Comparison of ENCODE assay signal across 2 cellular contexts in the genomic region with DNA sequence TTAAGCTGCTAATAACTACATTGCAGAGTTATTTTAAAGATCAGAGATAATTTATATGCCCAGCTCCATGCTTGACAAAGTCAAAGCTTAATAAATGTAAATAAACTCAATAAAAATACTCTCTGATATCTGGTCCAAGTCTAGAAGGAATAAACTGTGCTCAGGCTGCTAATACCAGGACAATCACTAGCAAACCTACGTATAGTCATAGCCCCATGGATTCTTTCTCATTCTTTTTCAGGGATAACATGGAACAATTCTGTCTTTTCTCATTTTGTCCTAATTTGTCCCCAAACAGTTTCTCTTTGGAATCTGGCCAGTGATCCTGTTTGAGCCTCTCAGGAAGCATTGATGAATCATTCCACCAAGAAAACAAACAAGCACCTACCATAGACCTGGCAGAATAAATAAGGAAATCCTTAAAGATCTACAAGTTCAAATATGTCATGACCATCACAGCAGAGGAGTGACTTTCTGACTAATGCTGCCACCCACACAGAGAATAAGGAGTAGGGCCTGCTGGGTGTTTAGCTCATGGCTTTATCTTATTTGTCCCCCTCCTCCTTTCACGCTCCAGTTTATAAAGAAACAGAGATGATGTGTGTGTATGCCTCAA.
TF ChIP-seq lines count a peak whose summit lies in the region.

No MANE protein-coding gene starts in this region.

TF ChIP-seq in A549, 52 proteins besides CTCF, POLR2A, EP300 and RAD21 (continues in another document):
- no peak for TF ChIP-seq RARB (CRISPR knock-in tag; IDR thresholded peaks at IDR 0.05)
- TF ChIP-seq FOXS1 (CRISPR knock-in tag; IDR thresholded peaks at IDR 0.05): no peak
- no peak for TF ChIP-seq TFCP2L1 (CRISPR knock-in tag; IDR thresholded peaks at IDR 0.05)
- TF ChIP-seq, protein P1, sequence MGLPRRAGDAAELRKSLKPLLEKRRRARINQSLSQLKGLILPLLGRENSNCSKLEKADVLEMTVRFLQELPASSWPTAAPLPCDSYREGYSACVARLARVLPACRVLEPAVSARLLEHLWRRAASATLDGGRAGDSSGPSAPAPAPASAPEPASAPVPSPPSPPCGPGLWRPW (IDR thresholded peaks at IDR 0.05): no peak
- no peak for TF ChIP-seq HOXA7 (CRISPR knock-in tag; IDR thresholded peaks at IDR 0.05)
- TF ChIP-seq, protein P2, sequence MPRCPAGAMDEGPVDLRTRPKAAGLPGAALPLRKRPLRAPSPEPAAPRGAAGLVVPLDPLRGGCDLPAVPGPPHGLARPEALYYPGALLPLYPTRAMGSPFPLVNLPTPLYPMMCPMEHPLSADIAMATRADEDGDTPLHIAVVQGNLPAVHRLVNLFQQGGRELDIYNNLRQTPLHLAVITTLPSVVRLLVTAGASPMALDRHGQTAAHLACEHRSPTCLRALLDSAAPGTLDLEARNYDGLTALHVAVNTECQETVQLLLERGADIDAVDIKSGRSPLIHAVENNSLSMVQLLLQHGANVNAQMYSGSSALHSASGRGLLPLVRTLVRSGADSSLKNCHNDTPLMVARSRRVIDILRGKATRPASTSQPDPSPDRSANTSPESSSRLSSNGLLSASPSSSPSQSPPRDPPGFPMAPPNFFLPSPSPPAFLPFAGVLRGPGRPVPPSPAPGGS (IDR thresholded peaks at IDR 0.05): no peak
- TF ChIP-seq CHD4 (IDR thresholded peaks at IDR 0.05; ENCODE audit: borderline replicate concordance): no peak
- TF ChIP-seq SREBF2 (IDR thresholded peaks at IDR 0.05): no peak
- TF ChIP-seq POLR2AphosphoS2 (conservative IDR thresholded peaks at IDR 0.05; ENCODE audit: low read length): no peak
- TF ChIP-seq, protein P3, sequence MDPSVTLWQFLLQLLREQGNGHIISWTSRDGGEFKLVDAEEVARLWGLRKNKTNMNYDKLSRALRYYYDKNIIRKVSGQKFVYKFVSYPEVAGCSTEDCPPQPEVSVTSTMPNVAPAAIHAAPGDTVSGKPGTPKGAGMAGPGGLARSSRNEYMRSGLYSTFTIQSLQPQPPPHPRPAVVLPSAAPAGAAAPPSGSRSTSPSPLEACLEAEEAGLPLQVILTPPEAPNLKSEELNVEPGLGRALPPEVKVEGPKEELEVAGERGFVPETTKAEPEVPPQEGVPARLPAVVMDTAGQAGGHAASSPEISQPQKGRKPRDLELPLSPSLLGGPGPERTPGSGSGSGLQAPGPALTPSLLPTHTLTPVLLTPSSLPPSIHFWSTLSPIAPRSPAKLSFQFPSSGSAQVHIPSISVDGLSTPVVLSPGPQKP (IDR thresholded peaks at IDR 0.05; ENCODE audit: low read depth, low read length): no peak
- TF ChIP-seq CHD2 (IDR thresholded peaks at IDR 0.05; ENCODE audit: low read length, partially characterized antibody): no peak
- TF ChIP-seq RFX5 (IDR thresholded peaks at IDR 0.05): no peak
- TF ChIP-seq, protein P4, sequence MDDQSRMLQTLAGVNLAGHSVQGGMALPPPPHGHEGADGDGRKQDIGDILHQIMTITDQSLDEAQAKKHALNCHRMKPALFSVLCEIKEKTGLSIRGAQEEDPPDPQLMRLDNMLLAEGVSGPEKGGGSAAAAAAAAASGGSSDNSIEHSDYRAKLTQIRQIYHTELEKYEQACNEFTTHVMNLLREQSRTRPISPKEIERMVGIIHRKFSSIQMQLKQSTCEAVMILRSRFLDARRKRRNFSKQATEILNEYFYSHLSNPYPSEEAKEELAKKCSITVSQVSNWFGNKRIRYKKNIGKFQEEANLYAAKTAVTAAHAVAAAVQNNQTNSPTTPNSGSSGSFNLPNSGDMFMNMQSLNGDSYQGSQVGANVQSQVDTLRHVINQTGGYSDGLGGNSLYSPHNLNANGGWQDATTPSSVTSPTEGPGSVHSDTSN (IDR thresholded peaks at IDR 0.05): no peak
- no peak for TF ChIP-seq MAZ (IDR thresholded peaks at IDR 0.05; ENCODE audit: borderline replicate concordance, low read depth, low read length)
- TF ChIP-seq, protein P5, sequence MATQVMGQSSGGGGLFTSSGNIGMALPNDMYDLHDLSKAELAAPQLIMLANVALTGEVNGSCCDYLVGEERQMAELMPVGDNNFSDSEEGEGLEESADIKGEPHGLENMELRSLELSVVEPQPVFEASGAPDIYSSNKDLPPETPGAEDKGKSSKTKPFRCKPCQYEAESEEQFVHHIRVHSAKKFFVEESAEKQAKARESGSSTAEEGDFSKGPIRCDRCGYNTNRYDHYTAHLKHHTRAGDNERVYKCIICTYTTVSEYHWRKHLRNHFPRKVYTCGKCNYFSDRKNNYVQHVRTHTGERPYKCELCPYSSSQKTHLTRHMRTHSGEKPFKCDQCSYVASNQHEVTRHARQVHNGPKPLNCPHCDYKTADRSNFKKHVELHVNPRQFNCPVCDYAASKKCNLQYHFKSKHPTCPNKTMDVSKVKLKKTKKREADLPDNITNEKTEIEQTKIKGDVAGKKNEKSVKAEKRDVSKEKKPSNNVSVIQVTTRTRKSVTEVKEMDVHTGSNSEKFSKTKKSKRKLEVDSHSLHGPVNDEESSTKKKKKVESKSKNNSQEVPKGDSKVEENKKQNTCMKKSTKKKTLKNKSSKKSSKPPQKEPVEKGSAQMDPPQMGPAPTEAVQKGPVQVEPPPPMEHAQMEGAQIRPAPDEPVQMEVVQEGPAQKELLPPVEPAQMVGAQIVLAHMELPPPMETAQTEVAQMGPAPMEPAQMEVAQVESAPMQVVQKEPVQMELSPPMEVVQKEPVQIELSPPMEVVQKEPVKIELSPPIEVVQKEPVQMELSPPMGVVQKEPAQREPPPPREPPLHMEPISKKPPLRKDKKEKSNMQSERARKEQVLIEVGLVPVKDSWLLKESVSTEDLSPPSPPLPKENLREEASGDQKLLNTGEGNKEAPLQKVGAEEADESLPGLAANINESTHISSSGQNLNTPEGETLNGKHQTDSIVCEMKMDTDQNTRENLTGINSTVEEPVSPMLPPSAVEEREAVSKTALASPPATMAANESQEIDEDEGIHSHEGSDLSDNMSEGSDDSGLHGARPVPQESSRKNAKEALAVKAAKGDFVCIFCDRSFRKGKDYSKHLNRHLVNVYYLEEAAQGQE (IDR thresholded peaks at IDR 0.05): no peak
- 0 out of 3 replicates have a peak, but pooled peaks have one; percentile 28 for TF ChIP-seq SMC3 (IDR thresholded peaks at IDR 0.05)
- TF ChIP-seq EHMT2 (IDR thresholded peaks at IDR 0.05; ENCODE audit: low read depth): no peak
- TF ChIP-seq ZNF302 (CRISPR knock-in tag; IDR thresholded peaks at IDR 0.05): no peak
- no peak for TF ChIP-seq ZSCAN20 (CRISPR knock-in tag; IDR thresholded peaks at IDR 0.05)
- TF ChIP-seq CBX8 (IDR thresholded peaks at IDR 0.05): no peak
- no peak for TF ChIP-seq HEYL (CRISPR knock-in tag; IDR thresholded peaks at IDR 0.05)
- no peak for TF ChIP-seq RNF2 (IDR thresholded peaks at IDR 0.05; ENCODE audit: borderline replicate concordance, low read depth)
- TF ChIP-seq MAFK (IDR thresholded peaks at IDR 0.05; ENCODE audit: partially characterized antibody): no peak
- TF ChIP-seq, protein P6, sequence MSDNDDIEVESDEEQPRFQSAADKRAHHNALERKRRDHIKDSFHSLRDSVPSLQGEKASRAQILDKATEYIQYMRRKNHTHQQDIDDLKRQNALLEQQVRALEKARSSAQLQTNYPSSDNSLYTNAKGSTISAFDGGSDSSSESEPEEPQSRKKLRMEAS (IDR thresholded peaks at IDR 0.05): peak; percentile 34; the same call in 1 of the 2 replicates
- TF ChIP-seq JUN (IDR thresholded peaks at IDR 0.05): peak; percentile 77 to 94; a peak in 3 of 5 replicates

TF ChIP-seq in K562, 482 proteins besides CTCF, POLR2A, EP300 and RAD21 (continues in another document):
- TF ChIP-seq MEF2A (IDR thresholded peaks at IDR 0.05; ENCODE audit: control insufficient read depth, low read depth, low read length) (no peak), DMBX1 (CRISPR knock-in tag; IDR thresholded peaks at IDR 0.05; ENCODE audit: borderline replicate concordance) (no peak), MAZ (CRISPR knock-in tag; conservative IDR thresholded peaks at IDR 0.05 in 1 of 2, IDR thresholded peaks at IDR 0.05 in 1 of 2) (no peak), ZNF146 (CRISPR knock-in tag; IDR thresholded peaks at IDR 0.05; ENCODE audit: unreplicated experiment) (no peak), HLTF (IDR thresholded peaks at IDR 0.05) (no peak), GATAD2A (IDR thresholded peaks at IDR 0.05) (no peak), HOXB6 (CRISPR knock-in tag; IDR thresholded peaks at IDR 0.05; ENCODE audit: borderline replicate concordance) (no peak), JUND (IDR thresholded peaks at IDR 0.05; ENCODE audit: borderline replicate concordance, low read depth, low read length) (peak; percentile 12; the same call in 1 of the 2 replicates), JUND (tag; IDR thresholded peaks at IDR 0.05; ENCODE audit: borderline replicate concordance, low read depth, low read length) (no peak), FOSL1 (tag; conservative IDR thresholded peaks at IDR 0.05) (peak; percentile 65), EGR1 (conservative IDR thresholded peaks at IDR 0.05) (peak; percentile 84), HNRNPH1 (optimal IDR thresholded peaks at IDR 0.05; ENCODE audit: low read depth, low read length) (no peak), KAT7 (CRISPR knock-in tag; IDR thresholded peaks at IDR 0.05; ENCODE audit: borderline replicate concordance) (no peak), NCOA6 (IDR thresholded peaks at IDR 0.05) (no peak), ADNP (tag; IDR thresholded peaks at IDR 0.05) (no peak)
- TF ChIP-seq, protein P7, sequence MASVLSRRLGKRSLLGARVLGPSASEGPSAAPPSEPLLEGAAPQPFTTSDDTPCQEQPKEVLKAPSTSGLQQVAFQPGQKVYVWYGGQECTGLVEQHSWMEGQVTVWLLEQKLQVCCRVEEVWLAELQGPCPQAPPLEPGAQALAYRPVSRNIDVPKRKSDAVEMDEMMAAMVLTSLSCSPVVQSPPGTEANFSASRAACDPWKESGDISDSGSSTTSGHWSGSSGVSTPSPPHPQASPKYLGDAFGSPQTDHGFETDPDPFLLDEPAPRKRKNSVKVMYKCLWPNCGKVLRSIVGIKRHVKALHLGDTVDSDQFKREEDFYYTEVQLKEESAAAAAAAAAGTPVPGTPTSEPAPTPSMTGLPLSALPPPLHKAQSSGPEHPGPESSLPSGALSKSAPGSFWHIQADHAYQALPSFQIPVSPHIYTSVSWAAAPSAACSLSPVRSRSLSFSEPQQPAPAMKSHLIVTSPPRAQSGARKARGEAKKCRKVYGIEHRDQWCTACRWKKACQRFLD (CRISPR knock-in tag; IDR thresholded peaks at IDR 0.05): no peak
- TF ChIP-seq, protein P8, sequence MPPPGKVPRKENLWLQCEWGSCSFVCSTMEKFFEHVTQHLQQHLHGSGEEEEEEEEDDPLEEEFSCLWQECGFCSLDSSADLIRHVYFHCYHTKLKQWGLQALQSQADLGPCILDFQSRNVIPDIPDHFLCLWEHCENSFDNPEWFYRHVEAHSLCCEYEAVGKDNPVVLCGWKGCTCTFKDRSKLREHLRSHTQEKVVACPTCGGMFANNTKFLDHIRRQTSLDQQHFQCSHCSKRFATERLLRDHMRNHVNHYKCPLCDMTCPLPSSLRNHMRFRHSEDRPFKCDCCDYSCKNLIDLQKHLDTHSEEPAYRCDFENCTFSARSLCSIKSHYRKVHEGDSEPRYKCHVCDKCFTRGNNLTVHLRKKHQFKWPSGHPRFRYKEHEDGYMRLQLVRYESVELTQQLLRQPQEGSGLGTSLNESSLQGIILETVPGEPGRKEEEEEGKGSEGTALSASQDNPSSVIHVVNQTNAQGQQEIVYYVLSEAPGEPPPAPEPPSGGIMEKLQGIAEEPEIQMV (tag; conservative IDR thresholded peaks at IDR 0.05; ENCODE audit: low read depth): no peak
- TF ChIP-seq, protein P9, sequence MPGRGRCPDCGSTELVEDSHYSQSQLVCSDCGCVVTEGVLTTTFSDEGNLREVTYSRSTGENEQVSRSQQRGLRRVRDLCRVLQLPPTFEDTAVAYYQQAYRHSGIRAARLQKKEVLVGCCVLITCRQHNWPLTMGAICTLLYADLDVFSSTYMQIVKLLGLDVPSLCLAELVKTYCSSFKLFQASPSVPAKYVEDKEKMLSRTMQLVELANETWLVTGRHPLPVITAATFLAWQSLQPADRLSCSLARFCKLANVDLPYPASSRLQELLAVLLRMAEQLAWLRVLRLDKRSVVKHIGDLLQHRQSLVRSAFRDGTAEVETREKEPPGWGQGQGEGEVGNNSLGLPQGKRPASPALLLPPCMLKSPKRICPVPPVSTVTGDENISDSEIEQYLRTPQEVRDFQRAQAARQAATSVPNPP (IDR thresholded peaks at IDR 0.05; ENCODE audit: borderline replicate concordance, insufficient read depth, insufficient read length): no peak
- TF ChIP-seq, protein P10, sequence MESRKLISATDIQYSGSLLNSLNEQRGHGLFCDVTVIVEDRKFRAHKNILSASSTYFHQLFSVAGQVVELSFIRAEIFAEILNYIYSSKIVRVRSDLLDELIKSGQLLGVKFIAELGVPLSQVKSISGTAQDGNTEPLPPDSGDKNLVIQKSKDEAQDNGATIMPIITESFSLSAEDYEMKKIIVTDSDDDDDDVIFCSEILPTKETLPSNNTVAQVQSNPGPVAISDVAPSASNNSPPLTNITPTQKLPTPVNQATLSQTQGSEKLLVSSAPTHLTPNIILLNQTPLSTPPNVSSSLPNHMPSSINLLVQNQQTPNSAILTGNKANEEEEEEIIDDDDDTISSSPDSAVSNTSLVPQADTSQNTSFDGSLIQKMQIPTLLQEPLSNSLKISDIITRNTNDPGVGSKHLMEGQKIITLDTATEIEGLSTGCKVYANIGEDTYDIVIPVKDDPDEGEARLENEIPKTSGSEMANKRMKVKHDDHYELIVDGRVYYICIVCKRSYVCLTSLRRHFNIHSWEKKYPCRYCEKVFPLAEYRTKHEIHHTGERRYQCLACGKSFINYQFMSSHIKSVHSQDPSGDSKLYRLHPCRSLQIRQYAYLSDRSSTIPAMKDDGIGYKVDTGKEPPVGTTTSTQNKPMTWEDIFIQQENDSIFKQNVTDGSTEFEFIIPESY (CRISPR knock-in tag; IDR thresholded peaks at IDR 0.05): no peak
- TF ChIP-seq, protein P11, sequence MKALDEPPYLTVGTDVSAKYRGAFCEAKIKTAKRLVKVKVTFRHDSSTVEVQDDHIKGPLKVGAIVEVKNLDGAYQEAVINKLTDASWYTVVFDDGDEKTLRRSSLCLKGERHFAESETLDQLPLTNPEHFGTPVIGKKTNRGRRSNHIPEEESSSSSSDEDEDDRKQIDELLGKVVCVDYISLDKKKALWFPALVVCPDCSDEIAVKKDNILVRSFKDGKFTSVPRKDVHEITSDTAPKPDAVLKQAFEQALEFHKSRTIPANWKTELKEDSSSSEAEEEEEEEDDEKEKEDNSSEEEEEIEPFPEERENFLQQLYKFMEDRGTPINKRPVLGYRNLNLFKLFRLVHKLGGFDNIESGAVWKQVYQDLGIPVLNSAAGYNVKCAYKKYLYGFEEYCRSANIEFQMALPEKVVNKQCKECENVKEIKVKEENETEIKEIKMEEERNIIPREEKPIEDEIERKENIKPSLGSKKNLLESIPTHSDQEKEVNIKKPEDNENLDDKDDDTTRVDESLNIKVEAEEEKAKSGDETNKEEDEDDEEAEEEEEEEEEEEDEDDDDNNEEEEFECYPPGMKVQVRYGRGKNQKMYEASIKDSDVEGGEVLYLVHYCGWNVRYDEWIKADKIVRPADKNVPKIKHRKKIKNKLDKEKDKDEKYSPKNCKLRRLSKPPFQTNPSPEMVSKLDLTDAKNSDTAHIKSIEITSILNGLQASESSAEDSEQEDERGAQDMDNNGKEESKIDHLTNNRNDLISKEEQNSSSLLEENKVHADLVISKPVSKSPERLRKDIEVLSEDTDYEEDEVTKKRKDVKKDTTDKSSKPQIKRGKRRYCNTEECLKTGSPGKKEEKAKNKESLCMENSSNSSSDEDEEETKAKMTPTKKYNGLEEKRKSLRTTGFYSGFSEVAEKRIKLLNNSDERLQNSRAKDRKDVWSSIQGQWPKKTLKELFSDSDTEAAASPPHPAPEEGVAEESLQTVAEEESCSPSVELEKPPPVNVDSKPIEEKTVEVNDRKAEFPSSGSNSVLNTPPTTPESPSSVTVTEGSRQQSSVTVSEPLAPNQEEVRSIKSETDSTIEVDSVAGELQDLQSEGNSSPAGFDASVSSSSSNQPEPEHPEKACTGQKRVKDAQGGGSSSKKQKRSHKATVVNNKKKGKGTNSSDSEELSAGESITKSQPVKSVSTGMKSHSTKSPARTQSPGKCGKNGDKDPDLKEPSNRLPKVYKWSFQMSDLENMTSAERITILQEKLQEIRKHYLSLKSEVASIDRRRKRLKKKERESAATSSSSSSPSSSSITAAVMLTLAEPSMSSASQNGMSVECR (CRISPR knock-in tag; IDR thresholded peaks at IDR 0.05): no peak
